ENCODE assay signal across 13 cellular contexts in genomic region chr20:22921595-22922421, GRCh38.
DNase-seq lines count a peak whose midpoint lies in the region; ATAC-seq and TF ChIP-seq lines count a peak whose summit lies in the region.
"Had no signal": no experiment of that assay in that cellular context is flagged by ENCODE, and none has a peak within 500 bp of the region (broad histone marks: within the 10 kb centered on the region; RNA-seq: fewer than 3 reads in every experiment).

No MANE protein-coding gene starts in this region.

- DNase-seq in HFF-Myc (ENCODE audit: extremely low read depth, low read depth) (peak; percentile 3), SJSA1 (ENCODE audit: low read depth in 1 of 2, low spot score in 2 of 2) (peak in 1 of 2 experiments; percentile 89), fibroblast of lung (ENCODE audit: low read depth in 2 of 2) (peak; percentile 60 to 77), thoracic aorta (ENCODE audit: low spot score) (no peak), DMS153 treated with DMSO at 0.1 percent for 48 hours (lab: John Stamatoyannopoulos, UW; ENCODE audit: unreplicated experiment) (no peak), DMS 273 treated with DMSO at 0.1 percent for 48 hours (lab: John Stamatoyannopoulos, UW) (no peak), DMS79 (lab: John Stamatoyannopoulos, UW) (no peak)
- DNase-seq: activated T-cell treated with anti-CD3 and anti-CD28 coated beads, Interleukin-2, amount 50 U/mL, for 4 hours; endodermal cell; H9; stimulated activated CD4-positive, alpha-beta T cell treated with anti-CD3 and anti-CD28 coated beads, Interleukin-4, amount 100 ng/mL, for 4 hours had no signal

- H3K4me3 ChIP-seq in HFF-Myc (replicated peaks; ENCODE audit: low read depth, low read length), result no peak overlapping the region
- H3K4me3 ChIP-seq in SJSA1, result no peak overlapping the region
- no peak overlapping the region for H3K4me3 ChIP-seq in fibroblast of lung (replicated peaks in 1 of 4; ENCODE audit: control extremely low read depth in 1 of 4, insufficient read depth in 1 of 4, low read depth in 3 of 4, low read length in 4 of 4)
- no peak overlapping the region for H3K4me3 ChIP-seq in thoracic aorta

- H2AFZ ChIP-seq in fibroblast of lung (ENCODE audit: low read length), result no peak overlapping the region

- H3K36me3 ChIP-seq in SJSA1 (no peaks in the 10 kb centered on the region), fibroblast of lung (ENCODE audit: control insufficient read depth, insufficient read depth, low read length) (no peaks in the 10 kb centered on the region), thoracic aorta (no peaks in the 10 kb centered on the region)

- H3K27me3 ChIP-seq in SJSA1 (replicated peaks), result peaks cover 24% of the 10 kb centered on the region
- H3K27me3 ChIP-seq in fibroblast of lung (ENCODE audit: control insufficient read depth, insufficient read depth, low read length), result no peaks in the 10 kb centered on the region
- no peaks in the 10 kb centered on the region for H3K27me3 ChIP-seq in thoracic aorta (replicated peaks; ENCODE audit: insufficient read depth)

- H3K4me1 ChIP-seq in SJSA1 (replicated peaks) (peaks cover 14% of the 10 kb centered on the region), fibroblast of lung (ENCODE audit: control insufficient read depth, extremely low read depth, insufficient read depth, low read length) (peaks cover 5% of the 10 kb centered on the region), thoracic aorta (ENCODE audit: control insufficient read depth in 1 of 2, low read depth in 2 of 2) (peaks cover 0 to 18% of the 10 kb centered on the region in 2 donors)

- H3K9me3 ChIP-seq in SJSA1 (replicated peaks) (no peaks in the 10 kb centered on the region), fibroblast of lung (ENCODE audit: control insufficient read depth, insufficient read depth, low read depth, low read length) (no peaks in the 10 kb centered on the region), thoracic aorta (no peaks in the 10 kb centered on the region)

- H3K4me2 ChIP-seq in fibroblast of lung (ENCODE audit: extremely low read depth, insufficient read depth, low read length), result no peak overlapping the region

- peak overlapping the region; percentile 2; the same call in 1 of the 2 replicates for H3K27ac ChIP-seq in SJSA1
- H3K27ac ChIP-seq in fibroblast of lung (ENCODE audit: insufficient read depth, low read length), result no peak overlapping the region
- no peak overlapping the region for H3K27ac ChIP-seq in thoracic aorta

- ATAC-seq in thoracic aorta (ENCODE audit: insufficient number of reproducible peaks, low FRiP score, low read depth), result peak; percentile 57
- no peak for ATAC-seq in HG03045 (IDR thresholded peaks at IDR 0.05; ENCODE audit: unreplicated experiment)
- ATAC-seq: activated T-cell treated with anti-CD3 and anti-CD28 coated beads, Interleukin-2, amount 50 U/mL, for 4 hours; Right ventricle myocardium inferior had no signal

- no peaks in the 10 kb centered on the region for H3K79me2 ChIP-seq in fibroblast of lung (ENCODE audit: control insufficient read depth, insufficient read depth, low read length)

- TF ChIP-seq CTCF in HFF-Myc (IDR thresholded peaks at IDR 0.05; ENCODE audit: low read depth, low read length, missing control alignments) (no peak), fibroblast of lung (conservative IDR thresholded peaks at IDR 0.05 in 1 of 2, IDR thresholded peaks at IDR 0.05 in 1 of 2; ENCODE audit: low read depth in 1 of 2, low read length in 2 of 2) (no peak), thoracic aorta (IDR thresholded peaks at IDR 0.05) (no peak)

- H4K20me1 ChIP-seq in fibroblast of lung (ENCODE audit: control insufficient read depth, extremely low read depth, insufficient read depth, low read length), result no peaks in the 10 kb centered on the region

- H3K9ac ChIP-seq in fibroblast of lung (ENCODE audit: insufficient read depth, low read length), result no peak overlapping the region

Comparison
In these comparisons a context has a peak if more than half of its experiments do, and no peak if none do; other contexts are left out.
1. DNase-seq: peak in HFF-Myc (single experiment) and fibroblast of lung (2 of 2); none in thoracic aorta (single experiment), DMS153 treated with DMSO at 0.1 percent for 48 hours (single experiment), DMS 273 treated with DMSO at 0.1 percent for 48 hours (single experiment) and DMS79 (single experiment).